9 cellular contexts compared by ENCODE assay signal in the genomic region with DNA sequence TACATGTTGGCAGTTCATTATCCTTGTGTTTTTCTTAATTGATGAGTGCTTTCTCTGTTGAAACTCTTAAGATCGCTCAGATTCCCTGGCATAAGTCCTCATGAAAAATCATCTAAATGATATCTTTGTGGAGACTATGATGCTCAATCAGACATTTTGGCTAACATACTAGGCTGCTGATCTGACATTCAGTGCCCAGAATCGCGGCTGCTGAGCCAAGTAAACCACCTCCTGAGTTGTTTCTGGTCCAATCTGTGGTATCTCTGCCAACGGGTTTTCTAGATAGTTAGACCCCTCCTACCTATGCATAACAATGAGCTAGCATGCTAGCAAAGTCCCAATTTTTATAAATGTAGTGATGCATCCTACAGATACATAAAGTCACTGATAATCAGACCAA.
"Had no signal": no experiment of that assay in that cellular context is flagged by ENCODE, and none has a peak within 500 bp of the region (broad histone marks: within the 10 kb centered on the region; RNA-seq: fewer than 3 reads in every experiment).

No MANE protein-coding gene starts in this region.

- H3K27me3 Mint-ChIP-seq: IgD-negative memory B cell had no signal

- H3K27ac Mint-ChIP-seq: HFFc6, IgD-negative memory B cell had no signal

- H3K4me1 ChIP-seq: HAP-1 had no signal

- H3K4me3 ChIP-seq: GM23248, HAP-1 had no signal

- H3K9ac ChIP-seq: GM23248 had no signal

- DNase-seq: GM23248, GOT3, H7, HFFc6 had no signal

- H3K36me3 Mint-ChIP-seq: IgD-negative memory B cell had no signal

- ATAC-seq: HCT116, HepG2 had no signal

- H3K36me3 ChIP-seq: HAP-1 had no signal

- H3K4me3 Mint-ChIP-seq: HFFc6, IgD-negative memory B cell had no signal

- H3K9me3 ChIP-seq: HAP-1 had no signal

- H2AFZ ChIP-seq: GM23248 had no signal

- H3K4me1 Mint-ChIP-seq: IgD-negative memory B cell had no signal

- H3K27ac ChIP-seq: GM23248, HL-60 had no signal
